Comparison of ENCODE assay signal across 8 cellular contexts in the genomic region with DNA sequence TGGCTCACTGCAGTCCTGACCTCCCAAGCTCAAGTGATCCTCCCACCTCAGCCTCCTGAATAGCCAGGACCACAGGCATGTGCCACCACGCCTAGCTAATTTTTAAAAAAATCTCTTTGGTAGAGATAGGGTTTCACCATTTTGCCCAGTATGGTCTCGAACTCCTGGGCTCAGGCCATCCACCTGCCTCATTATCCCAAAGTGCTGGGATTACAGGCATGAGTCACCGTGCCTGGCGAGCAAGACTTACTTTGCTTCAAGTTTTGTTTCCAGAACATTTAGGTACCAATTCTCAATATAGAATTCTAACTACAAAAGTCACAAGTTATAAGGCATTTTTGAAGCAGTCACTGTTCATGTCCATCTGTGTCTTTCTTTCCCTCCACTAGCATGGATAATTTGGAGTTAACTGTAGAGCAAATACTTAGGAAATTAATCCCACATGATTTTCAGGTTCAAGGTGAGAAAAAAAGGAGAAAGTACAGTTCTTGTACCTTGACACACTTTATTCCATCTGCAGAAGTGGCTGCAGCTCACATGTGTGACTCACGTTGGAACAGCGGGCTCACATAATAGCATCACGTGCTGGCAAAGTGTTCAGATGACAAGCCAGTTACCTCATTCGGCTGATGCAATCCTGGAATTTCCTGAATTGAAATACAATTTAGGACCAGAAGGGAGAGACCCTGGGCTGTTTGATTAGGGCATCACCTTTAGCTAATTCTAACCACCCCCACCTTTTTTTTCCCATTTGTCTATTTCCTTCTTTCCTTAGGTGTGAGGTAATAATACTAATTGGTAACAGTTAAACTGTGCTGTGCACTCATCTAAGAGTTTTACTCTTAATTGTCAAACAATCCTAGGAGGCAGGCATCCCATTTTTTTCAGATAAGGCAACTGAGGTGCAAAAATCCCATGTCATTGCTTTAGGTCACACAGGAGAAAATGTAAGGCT. TPM values are rescaled to one million over a fixed set of nuclear protein-coding genes. Genes with fewer than 3 reads are reported as not detected.
DNase-seq lines count a peak whose midpoint lies in the region; ATAC-seq and TF ChIP-seq lines count a peak whose summit lies in the region.

No MANE protein-coding gene starts in this region.

- H3K4me3 Mint-ChIP-seq in activated CD4-positive, alpha-beta memory T cell treated with anti-CD3 and anti-CD28 coated beads for 36 hours: no peak overlapping the region
- H3K4me3 Mint-ChIP-seq in activated CD4-positive, alpha-beta memory T cell treated with anti-CD3 and anti-CD28 coated beads, Interleukin-2, amount 10 ng/mL, durations not matched to agents 7 days and 5 days: no peak overlapping the region
- no peak overlapping the region for H3K4me3 Mint-ChIP-seq in nephron

- no peaks in the 10 kb centered on the region for H3K27me3 Mint-ChIP-seq in activated CD4-positive, alpha-beta memory T cell treated with anti-CD3 and anti-CD28 coated beads for 36 hours
- no peaks in the 10 kb centered on the region for H3K27me3 Mint-ChIP-seq in activated CD4-positive, alpha-beta memory T cell treated with anti-CD3 and anti-CD28 coated beads, Interleukin-2, amount 10 ng/mL, durations not matched to agents 7 days and 5 days
- H3K27me3 Mint-ChIP-seq in nephron (ENCODE audit: low read depth): peaks cover 4% of the 10 kb centered on the region

- CTCF ChIA-PET in activated CD4-positive, alpha-beta memory T cell treated with anti-CD3 and anti-CD28 coated beads for 36 hours (lab: Charles Lee): no interaction called here
- CTCF ChIA-PET in activated CD4-positive, alpha-beta memory T cell treated with anti-CD3 and anti-CD28 coated beads, Interleukin-2, amount 10 ng/mL, durations not matched to agents 7 days and 5 days (lab: Charles Lee): interaction anchor here (1.0 kb wide), 1 partner anchor 12 kb away, joined by 3 read pairs; no protein-coding TSS in a partner anchor

- DNase-seq in activated CD4-positive, alpha-beta memory T cell treated with anti-CD3 and anti-CD28 coated beads for 36 hours: peak; percentile 44
- DNase-seq in activated CD4-positive, alpha-beta memory T cell treated with anti-CD3 and anti-CD28 coated beads, Interleukin-2, amount 10 ng/mL, durations not matched to agents 7 days and 5 days: no peak
- DNase-seq in NCI-H446 treated with DMSO at 0.1 percent for 48 hours (lab: John Stamatoyannopoulos, UW) (peak; percentile 58), epidermal melanocyte (ENCODE audit: insufficient read length, low spot score) (peak; percentile 28), D341Med (ENCODE audit: low spot score) (no peak)

- POLR2A ChIA-PET in activated CD4-positive, alpha-beta memory T cell treated with anti-CD3 and anti-CD28 coated beads for 36 hours (lab: Charles Lee): no interaction called here
- POLR2A ChIA-PET in activated CD4-positive, alpha-beta memory T cell treated with anti-CD3 and anti-CD28 coated beads, Interleukin-2, amount 10 ng/mL, durations not matched to agents 7 days and 5 days (lab: Charles Lee): no interaction called here

- peak overlapping the region; percentile 64 for H3K27ac Mint-ChIP-seq in activated CD4-positive, alpha-beta memory T cell treated with anti-CD3 and anti-CD28 coated beads for 36 hours
- H3K27ac Mint-ChIP-seq in activated CD4-positive, alpha-beta memory T cell treated with anti-CD3 and anti-CD28 coated beads, Interleukin-2, amount 10 ng/mL, durations not matched to agents 7 days and 5 days: no peak overlapping the region
- peak overlapping the region; percentile 78 to 88 (median 82) for H3K27ac Mint-ChIP-seq in nephron

- H3K36me3 Mint-ChIP-seq in activated CD4-positive, alpha-beta memory T cell treated with anti-CD3 and anti-CD28 coated beads for 36 hours: peaks cover 14% of the 10 kb centered on the region
- peaks cover 14% of the 10 kb centered on the region for H3K36me3 Mint-ChIP-seq in activated CD4-positive, alpha-beta memory T cell treated with anti-CD3 and anti-CD28 coated beads, Interleukin-2, amount 10 ng/mL, durations not matched to agents 7 days and 5 days (ENCODE audit: low read depth)
- no peaks in the 10 kb centered on the region for H3K36me3 Mint-ChIP-seq in nephron (ENCODE audit: low read depth)

- ATAC-seq in GM21619 (IDR thresholded peaks at IDR 0.05; ENCODE audit: unreplicated experiment): no peak
- no peak for ATAC-seq in GM18502 (IDR thresholded peaks at IDR 0.05; ENCODE audit: poor library complexity, unreplicated experiment)

- no peak for TF ChIP-seq CTCF in nephron (IDR thresholded peaks at IDR 0.05; ENCODE audit: unreplicated experiment in 3 of 3)

- peaks cover 17% of the 10 kb centered on the region for H3K9me3 Mint-ChIP-seq in activated CD4-positive, alpha-beta memory T cell treated with anti-CD3 and anti-CD28 coated beads for 36 hours
- peaks cover 8% of the 10 kb centered on the region for H3K9me3 Mint-ChIP-seq in activated CD4-positive, alpha-beta memory T cell treated with anti-CD3 and anti-CD28 coated beads, Interleukin-2, amount 10 ng/mL, durations not matched to agents 7 days and 5 days
- H3K9me3 Mint-ChIP-seq in nephron: no peaks in the 10 kb centered on the region

- intact Hi-C loops in activated CD4-positive, alpha-beta memory T cell treated with anti-CD3 and anti-CD28 coated beads for 36 hours (cut with micrococcal nuclease): loop anchor here (5.0 to 10.0 kb wide), 2 partner anchors 332 to 636 kb away; partner anchors contain the start of genes CCPG1 and PIERCE2

- peaks cover 55% of the 10 kb centered on the region for H3K4me1 Mint-ChIP-seq in activated CD4-positive, alpha-beta memory T cell treated with anti-CD3 and anti-CD28 coated beads for 36 hours (ENCODE audit: low read depth)
- peaks cover 37% of the 10 kb centered on the region for H3K4me1 Mint-ChIP-seq in activated CD4-positive, alpha-beta memory T cell treated with anti-CD3 and anti-CD28 coated beads, Interleukin-2, amount 10 ng/mL, durations not matched to agents 7 days and 5 days
- H3K4me1 Mint-ChIP-seq in nephron: peaks cover 4% of the 10 kb centered on the region

RNA-seq across cellular contexts. Expression of gene NEDD4, which starts 46.9 kb away (rescaled TPM):
- total RNA-seq in activated CD4-positive, alpha-beta memory T cell treated with anti-CD3 and anti-CD28 coated beads for 36 hours: 10 to 100 TPM; 18.5 to 18.7 TPM
- 10 to 100 TPM in 1 of 2 experiments, 1 to 10 TPM in 1; 9.8 to 13.0 TPM for total RNA-seq in activated CD4-positive, alpha-beta memory T cell treated with anti-CD3 and anti-CD28 coated beads, Interleukin-2, amount 10 ng/mL, durations not matched to agents 7 days and 5 days

Comparison
In these comparisons a context has a peak if more than half of its experiments do, and no peak if none do; other contexts are left out.
1. DNase-seq: peak in activated CD4-positive, alpha-beta memory T cell treated with anti-CD3 and anti-CD28 coated beads for 36 hours (single experiment), NCI-H446 treated with DMSO at 0.1 percent for 48 hours (single experiment) and epidermal melanocyte (single experiment); none in activated CD4-positive, alpha-beta memory T cell treated with anti-CD3 and anti-CD28 coated beads, Interleukin-2, amount 10 ng/mL, durations not matched to agents 7 days and 5 days (single experiment) and D341Med (single experiment).